ENCODE assay signal across 12 cellular contexts in genomic region chr6:30881392-30881986, GRCh38. TPM values are rescaled to one million over a fixed set of nuclear protein-coding genes. Genes with fewer than 3 reads are reported as not detected.
A peak's percentile ranks its signal among the peaks of the same experiment; 100 is the strongest.
DNase-seq lines count a peak whose midpoint lies in the region; ATAC-seq and TF ChIP-seq lines count a peak whose summit lies in the region.
"Had no signal": no experiment of that assay in that cellular context is flagged by ENCODE, and none has a peak within 500 bp of the region (broad histone marks: within the 10 kb centered on the region; RNA-seq: fewer than 3 reads in every experiment).

No MANE protein-coding gene starts in this region.

- H3K27ac Mint-ChIP-seq in activated naive CD4-positive, alpha-beta T cell treated with anti-CD3 and anti-CD28 coated beads, Interleukin-2, amount 50 U/mL, for 24 hours: peak overlapping the region; percentile 71
- H3K27ac Mint-ChIP-seq in brain (peak overlapping the region; percentile 96 to 100 (median 99)), naive B cell (peak overlapping the region; percentile 40 to 96 (median 84))
- peak overlapping the region in 1 of 2 donors; percentile 19 for H3K27ac Mint-ChIP-seq in natural killer cell treated with Interleukin-12 subunit alpha and Interleukin-12 subunit beta and Interleukin-15 and Interleukin-18, amount 100 ng/mL, for 72 hours

- TF ChIP-seq CTCF in brain (conservative IDR thresholded peaks at IDR 0.05) (no peak), thyroid gland (IDR thresholded peaks at IDR 0.05) (no peak)

- H3K4me3 ChIP-seq in thyroid gland (replicated peaks in 1 of 3): no peak overlapping the region

- H3K9me3 Mint-ChIP-seq in activated naive CD4-positive, alpha-beta T cell treated with anti-CD3 and anti-CD28 coated beads, Interleukin-2, amount 50 U/mL, for 24 hours: no peaks in the 10 kb centered on the region
- H3K9me3 Mint-ChIP-seq in brain (peaks cover 0 to 3% (median 0%) of the 10 kb centered on the region in 5 experiments), naive B cell (no peaks in the 10 kb centered on the region)
- no peaks in the 10 kb centered on the region for H3K9me3 Mint-ChIP-seq in natural killer cell treated with Interleukin-12 subunit alpha and Interleukin-12 subunit beta and Interleukin-15 and Interleukin-18, amount 100 ng/mL, for 72 hours

- WGBS in thyroid gland, 2 donors: 87 to 89% methylated on average over 7 of the region's 7 CpGs

- no peak for ATAC-seq in naive B cell (ENCODE audit: low read depth in 2 of 2)
- ATAC-seq in natural killer cell treated with Interleukin-12 subunit alpha and Interleukin-12 subunit beta and Interleukin-15 and Interleukin-18, amount 100 ng/mL, for 72 hours: no peak

- TF ChIP-seq POLR2A in thyroid gland (IDR thresholded peaks at IDR 0.05): no peak

- H3K4me3 Mint-ChIP-seq in activated naive CD4-positive, alpha-beta T cell treated with anti-CD3 and anti-CD28 coated beads, Interleukin-2, amount 50 U/mL, for 24 hours: no peak overlapping the region
- peak overlapping the region; percentile 86 to 92 (median 88) for H3K4me3 Mint-ChIP-seq in brain
- peak overlapping the region in 5 of 8 donors; percentile 7 to 66 (median 51) for H3K4me3 Mint-ChIP-seq in naive B cell
- no peak overlapping the region for H3K4me3 Mint-ChIP-seq in natural killer cell treated with Interleukin-12 subunit alpha and Interleukin-12 subunit beta and Interleukin-15 and Interleukin-18, amount 100 ng/mL, for 72 hours

- H3K4me1 Mint-ChIP-seq in activated naive CD4-positive, alpha-beta T cell treated with anti-CD3 and anti-CD28 coated beads, Interleukin-2, amount 50 U/mL, for 24 hours: peaks cover 55% of the 10 kb centered on the region
- peaks cover 78% of the 10 kb centered on the region for H3K4me1 Mint-ChIP-seq in brain
- H3K4me1 Mint-ChIP-seq in naive B cell: peaks cover 69 to 81% (median 80%) of the 10 kb centered on the region in 3 donors
- H3K4me1 Mint-ChIP-seq in natural killer cell treated with Interleukin-12 subunit alpha and Interleukin-12 subunit beta and Interleukin-15 and Interleukin-18, amount 100 ng/mL, for 72 hours (ENCODE audit: low read depth in 2 of 2): peaks cover 25 to 30% of the 10 kb centered on the region in 2 donors

- DNase-seq in activated naive CD4-positive, alpha-beta T cell treated with anti-CD3 and anti-CD28 coated beads, Interleukin-2, amount 50 U/mL, for 16 hours: no peak
- DNase-seq in naive B cell (no peak), thyroid gland (no peak), OCI-M2 (lab: John Stamatoyannopoulos, UW; ENCODE audit: unreplicated experiment) (no peak), cerebellar nuclear complex (lab: John Stamatoyannopoulos, UW) (no peak)
- DNase-seq in natural killer cell treated with Interleukin-12 subunit alpha and Interleukin-12 subunit beta and Interleukin-15 and Interleukin-18, amount 100 ng/mL, for 72 hours (ENCODE audit: low spot score): no peak
- DNase-seq: aorta; foreskin melanocyte; stimulated activated naive CD4-positive, alpha-beta T cell had no signal

- intact Hi-C loops in thyroid gland (cut with DNase I): loop anchor here (10.0 kb wide), 2 partner anchors 137 to 207 kb away; partner anchors contain the start of genes DHX16, FLOT1 and IER3

- H3K9me3 ChIP-seq in thyroid gland: no peaks in the 10 kb centered on the region

- peak overlapping the region; percentile 91 to 98 (median 96) for H3K27ac ChIP-seq in thyroid gland

- H3K27me3 ChIP-seq in thyroid gland: no peaks in the 10 kb centered on the region

- H3K4me1 ChIP-seq in thyroid gland: peaks cover 43 to 65% of the 10 kb centered on the region in 2 donors

- no peaks in the 10 kb centered on the region for H3K27me3 Mint-ChIP-seq in activated naive CD4-positive, alpha-beta T cell treated with anti-CD3 and anti-CD28 coated beads, Interleukin-2, amount 50 U/mL, for 24 hours
- peaks cover 13% of the 10 kb centered on the region for H3K27me3 Mint-ChIP-seq in brain
- no peaks in the 10 kb centered on the region for H3K27me3 Mint-ChIP-seq in naive B cell
- H3K27me3 Mint-ChIP-seq in natural killer cell treated with Interleukin-12 subunit alpha and Interleukin-12 subunit beta and Interleukin-15 and Interleukin-18, amount 100 ng/mL, for 72 hours: peaks cover 0 to 17% of the 10 kb centered on the region in 2 donors

- H3K36me3 ChIP-seq in thyroid gland: no peaks in the 10 kb centered on the region

- H3K36me3 Mint-ChIP-seq in activated naive CD4-positive, alpha-beta T cell treated with anti-CD3 and anti-CD28 coated beads, Interleukin-2, amount 50 U/mL, for 24 hours: no peaks in the 10 kb centered on the region
- H3K36me3 Mint-ChIP-seq in brain (no peaks in the 10 kb centered on the region), naive B cell (no peaks in the 10 kb centered on the region)
- H3K36me3 Mint-ChIP-seq in natural killer cell treated with Interleukin-12 subunit alpha and Interleukin-12 subunit beta and Interleukin-15 and Interleukin-18, amount 100 ng/mL, for 72 hours: no peaks in the 10 kb centered on the region

RNA-seq across cellular contexts. Expression of gene DDR1, which starts 2.8 kb away (rescaled TPM):
- 221 TPM for polyA plus RNA-seq in brain (ENCODE audit: insufficient read depth, low read depth, low replicate concordance)
- 1 to 10 TPM; 3.6 to 8.0 (median 4.4) TPM for polyA plus RNA-seq in naive B cell (ENCODE audit: low read depth in 6 of 6)
- total RNA-seq in thyroid gland: 100 to 1,000 TPM in 3 of 4 donors, 10 to 100 TPM in 1; 93.4 to 207 (median 131) TPM
- total RNA-seq in natural killer cell treated with Interleukin-12 subunit alpha and Interleukin-12 subunit beta and Interleukin-15 and Interleukin-18, amount 100 ng/mL, for 72 hours: 1 to 10 TPM; 2.9 to 7.4 TPM

RNA-seq across cellular contexts. Expression of gene GTF2H4, which starts 26.5 kb away (rescaled TPM):
- polyA plus RNA-seq in brain (ENCODE audit: insufficient read depth, low read depth, low replicate concordance): 33.0 TPM
- polyA plus RNA-seq in naive B cell (ENCODE audit: low read depth in 6 of 6): 10 to 100 TPM in 3 of 6 donors, 1 to 10 TPM in 3; 7.6 to 11.5 (median 9.6) TPM
- 10 to 100 TPM in 3 of 4 donors, 1 to 10 TPM in 1; 9.5 to 34.4 (median 18.2) TPM for total RNA-seq in thyroid gland
- 10 to 100 TPM; 29.4 to 49.5 TPM for total RNA-seq in natural killer cell treated with Interleukin-12 subunit alpha and Interleukin-12 subunit beta and Interleukin-15 and Interleukin-18, amount 100 ng/mL, for 72 hours

RNA-seq across cellular contexts. Expression of gene VARS2, which starts 32.5 kb away (rescaled TPM):
- 18.0 TPM for polyA plus RNA-seq in brain (ENCODE audit: insufficient read depth, low read depth, low replicate concordance)
- 10 to 100 TPM in 5 of 6 donors, 1 to 10 TPM in 1; 1.2 to 28.4 (median 19.4) TPM for polyA plus RNA-seq in naive B cell (ENCODE audit: low read depth in 6 of 6)
- total RNA-seq in thyroid gland: 10 to 100 TPM; 17.3 to 36.4 (median 30.6) TPM
- 10 to 100 TPM; 47.2 to 90.5 TPM for total RNA-seq in natural killer cell treated with Interleukin-12 subunit alpha and Interleukin-12 subunit beta and Interleukin-15 and Interleukin-18, amount 100 ng/mL, for 72 hours

RNA-seq across cellular contexts. Expression of gene SFTA2, which starts 50.5 kb away (rescaled TPM):
- polyA plus RNA-seq in brain (ENCODE audit: insufficient read depth, low read depth, low replicate concordance) (not detected), naive B cell (ENCODE audit: low read depth in 6 of 6) (under 1 TPM in 1 of 6 donors, not detected in 5; 0.38 TPM)
- 1 to 10 TPM in 1 of 4 donors, not detected in 3; 3.5 TPM for total RNA-seq in thyroid gland
- not detected for total RNA-seq in natural killer cell treated with Interleukin-12 subunit alpha and Interleukin-12 subunit beta and Interleukin-15 and Interleukin-18, amount 100 ng/mL, for 72 hours
- total RNA-seq: aorta, renal cortical epithelial cell had no signal

RNA-seq across cellular contexts. Expression of gene MUCL3, which starts 59.3 kb away (rescaled TPM):
- polyA plus RNA-seq in brain (ENCODE audit: insufficient read depth, low read depth, low replicate concordance) (not detected), naive B cell (ENCODE audit: low read depth in 6 of 6) (not detected)
- total RNA-seq in thyroid gland: not detected
- total RNA-seq in natural killer cell treated with Interleukin-12 subunit alpha and Interleukin-12 subunit beta and Interleukin-15 and Interleukin-18, amount 100 ng/mL, for 72 hours: not detected
- total RNA-seq: aorta, renal cortical epithelial cell had no signal

Comparison
In these comparisons a context has a peak if more than half of its experiments do, and no peak if none do; other contexts are left out.
1. H3K4me3 Mint-ChIP-seq: peak in brain (5 of 5) and naive B cell (5 of 8); none in activated naive CD4-positive, alpha-beta T cell treated with anti-CD3 and anti-CD28 coated beads, Interleukin-2, amount 50 U/mL, for 24 hours (single experiment) and natural killer cell treated with Interleukin-12 subunit alpha and Interleukin-12 subunit beta and Interleukin-15 and Interleukin-18, amount 100 ng/mL, for 72 hours (single experiment).
2. RNA of gene DDR1, which starts 2.8 kb away (total RNA-seq): 93.4 to 207 TPM in thyroid gland; 2.9 to 7.4 TPM in natural killer cell treated with Interleukin-12 subunit alpha and Interleukin-12 subunit beta and Interleukin-15 and Interleukin-18, amount 100 ng/mL, for 72 hours; every median in the first group is over 10 times any median in the second.